ENCODE assay signal across 17 cellular contexts in genomic region chrX:35104626-35105025, GRCh38.
DNase-seq lines count a peak whose midpoint lies in the region; ATAC-seq and TF ChIP-seq lines count a peak whose summit lies in the region.
"Had no signal": no experiment of that assay in that cellular context is flagged by ENCODE, and none has a peak within 500 bp of the region (broad histone marks: within the 10 kb centered on the region; RNA-seq: fewer than 3 reads in every experiment).

No MANE protein-coding gene starts in this region.

- no peak overlapping the region for H3K56ac ChIP-seq in IMR-90 (ENCODE audit: extremely low read depth, insufficient read depth, low read length)

- in situ Hi-C loops in IMR-90 (cut with MboI; ENCODE audit: low sequenced_read_pairs): no loop called here
- in situ Hi-C loops in astrocyte of the spinal cord (cut with HindIII; ENCODE audit: low sequenced_read_pairs): no loop called here

- no peak for TF ChIP-seq POLR2A in IMR-90 (IDR thresholded peaks at IDR 0.05; ENCODE audit: low read depth, low read length)

- dilution Hi-C loops in IMR-90 (cut with HindIII; ENCODE audit: low sequenced_read_pairs, unreplicated experiment): no loop called here

- no peak overlapping the region for H3K4me2 ChIP-seq in IMR-90 (ENCODE audit: low read depth, low read length)

- no peak overlapping the region for H4K91ac ChIP-seq in IMR-90 (ENCODE audit: insufficient read depth, low read depth, low read length)

- H2AK9ac ChIP-seq in IMR-90 (replicated peaks; ENCODE audit: low read depth, low read length, poor library complexity): no peak overlapping the region

- no peaks in the 10 kb centered on the region for H3K79me1 ChIP-seq in IMR-90 (ENCODE audit: low read depth in 1 of 2, low read length in 2 of 2)

- H3K27me3 ChIP-seq in IMR-90 (ENCODE audit: control insufficient read depth, insufficient read depth, low read length): no peaks in the 10 kb centered on the region
- H3K27me3 ChIP-seq in right cardiac atrium (ENCODE audit: control insufficient read depth, insufficient read depth): no peaks in the 10 kb centered on the region

- no peak overlapping the region for H2BK15ac ChIP-seq in IMR-90 (ENCODE audit: low read depth, low read length)

- CTCF ChIA-PET in IMR-90 (lab: Yijun Ruan, JAX): no interaction called here

- no peak overlapping the region for H2BK120ac ChIP-seq in IMR-90 (ENCODE audit: low read depth, low read length)

- no peaks in the 10 kb centered on the region for H4K20me1 ChIP-seq in IMR-90 (ENCODE audit: insufficient read depth, low read length)

- no peak for TF ChIP-seq RAD21 in IMR-90 (IDR thresholded peaks at IDR 0.05; ENCODE audit: low read length)

- no peak overlapping the region for H3K14ac ChIP-seq in IMR-90 (replicated peaks; ENCODE audit: low read depth, low read length)

- H3K4me3 ChIP-seq in AG09309 (ENCODE audit: control insufficient read depth, low read depth, low read length) (no peak overlapping the region), IMR-90 (ENCODE audit: insufficient read depth, low read depth, low read length) (no peak overlapping the region), astrocyte of the spinal cord (ENCODE audit: low read depth, low read length) (no peak overlapping the region), right cardiac atrium (ENCODE audit: low read length) (no peak overlapping the region)

- ATAC-seq in IMR-90 (ENCODE audit: low read depth): peak; percentile 61
- ATAC-seq in GM18517 (IDR thresholded peaks at IDR 0.05; ENCODE audit: unreplicated experiment): no peak
- ATAC-seq in right cardiac atrium: no peak

- H3K4ac ChIP-seq in IMR-90 (ENCODE audit: low read depth, low read length): no peak overlapping the region

- H4K8ac ChIP-seq in IMR-90 (ENCODE audit: low read depth in 2 of 2, low read length in 2 of 2): no peak overlapping the region; a peak in 1 of 4 replicates

- H3K9ac ChIP-seq in IMR-90 (ENCODE audit: low read depth, low read length): no peak overlapping the region

- H3K23ac ChIP-seq in IMR-90 (ENCODE audit: low read depth, low read length): no peak overlapping the region

- no peak overlapping the region for H3K18ac ChIP-seq in IMR-90 (ENCODE audit: low read depth, low read length)

- H2AK5ac ChIP-seq in IMR-90 (ENCODE audit: low read depth, low read length): no peak overlapping the region

- no peaks in the 10 kb centered on the region for H3K9me3 ChIP-seq in IMR-90 (ENCODE audit: control insufficient read depth, insufficient read depth, low read length)
- H3K9me3 ChIP-seq in right cardiac atrium (ENCODE audit: control insufficient read depth, low read length): no peaks in the 10 kb centered on the region

- no TSS peak for BruUV-seq in IMR-90 (replicated peaks; lab: Mats Ljungman, UMichigan)

- intact Hi-C loops in IMR-90 (cut with micrococcal nuclease): no loop called here
- intact Hi-C loops in right cardiac atrium (cut with DNase I): no loop called here

- no peak overlapping the region for H2AFZ ChIP-seq in IMR-90 (replicated peaks; ENCODE audit: low read length, poor library complexity)

- POLR2A ChIA-PET in IMR-90 (lab: Charles Lee; ENCODE audit: unreplicated experiment): no interaction called here

- H3K4me1 ChIP-seq in IMR-90 (ENCODE audit: control insufficient read depth, insufficient read depth, low read length) (peaks cover 3% of the 10 kb centered on the region), right cardiac atrium (ENCODE audit: control insufficient read depth, insufficient read depth, low read length) (no peaks in the 10 kb centered on the region)

- H3K27ac ChIP-seq in IMR-90 (ENCODE audit: insufficient read depth, low read length) (no peak overlapping the region), right cardiac atrium (ENCODE audit: low read length) (no peak overlapping the region)
- H3K27ac ChIP-seq: C4-2B had no signal

- H3K36me3 ChIP-seq in IMR-90 (ENCODE audit: control insufficient read depth, insufficient read depth, low read length): no peaks in the 10 kb centered on the region

- no peak overlapping the region for H2BK5ac ChIP-seq in IMR-90 (ENCODE audit: low read depth, low read length, poor library complexity, severe bottlenecking)

- no peaks in the 10 kb centered on the region for H3K9me1 ChIP-seq in IMR-90 (ENCODE audit: insufficient read depth, low read length)

- WGBS in IMR-90 (ENCODE audit: extremely low coverage in 2 of 2, insufficient read length in 1 of 2), 2 experiments: no CpG with 5 or more reads among the region's 3 CpGs
- 68% methylated on average over 3 of the region's 3 CpGs for WGBS in right cardiac atrium

- no peak overlapping the region for H2BK20ac ChIP-seq in IMR-90 (ENCODE audit: low read depth, low read length)

- DNase-seq in AG09309 (ENCODE audit: low read depth) (peak; percentile 11), IMR-90 (peak; percentile 58), astrocyte of the spinal cord (ENCODE audit: low read depth, low spot score) (peak; percentile 8), fibroblast of peridontal ligament (ENCODE audit: extremely low read depth) (peak; percentile 64), COLO829 (ENCODE audit: low spot score) (no peak), anterior cingulate cortex (lab: John Stamatoyannopoulos, UW) (no peak), right cardiac atrium (no peak)
- DNase-seq: 8988T; CD4-positive, alpha-beta memory T cell; COR-L47; DMS153; DMS79 treated with DMSO at 0.1 percent for 48 hours; GDM1; GOT3; H9 had no signal

- TF ChIP-seq CTCF in AG09309 (IDR thresholded peaks at IDR 0.05; ENCODE audit: control insufficient read depth, insufficient read depth, low read depth, low read length, missing control alignments) (no peak), IMR-90 (conservative IDR thresholded peaks at IDR 0.05; ENCODE audit: low read depth, low read length) (no peak), astrocyte of the spinal cord (IDR thresholded peaks at IDR 0.05; ENCODE audit: low read depth, low read length) (no peak)

- no peak overlapping the region for H4K5ac ChIP-seq in IMR-90 (ENCODE audit: low read depth, low read length)

TF ChIP-seq in IMR-90, 13 proteins besides CTCF, POLR2A, EP300 and RAD21:
- TF ChIP-seq RCOR1 (IDR thresholded peaks at IDR 0.05; ENCODE audit: insufficient replicate concordance, low read length) (no peak), BHLHE40 (IDR thresholded peaks at IDR 0.05; ENCODE audit: low read depth, low read length) (no peak), RFX5 (IDR thresholded peaks at IDR 0.05; ENCODE audit: low read depth, low read length) (no peak), FOS (IDR thresholded peaks at IDR 0.05; ENCODE audit: low read depth, low read length) (no peak), MAFK (IDR thresholded peaks at IDR 0.05; ENCODE audit: low read depth, low read length) (no peak), CHD1 (IDR thresholded peaks at IDR 0.05; ENCODE audit: low read depth, low read length) (no peak)
TF ChIP-seq in IMR-90: peak in this region for 0.

Comparison
In these comparisons a context has a peak if more than half of its experiments do, and no peak if none do; other contexts are left out.
1. DNase-seq: peak in AG09309 (single experiment), IMR-90 (single experiment), astrocyte of the spinal cord (single experiment) and fibroblast of peridontal ligament (single experiment); none in COLO829 (single experiment), anterior cingulate cortex (0 of 58) and right cardiac atrium (0 of 3).